ENCODE assay signal across 11 cellular contexts in genomic region chr2:191748050-191748449, GRCh38.
A peak's percentile ranks its signal among the peaks of the same experiment; 100 is the strongest.
DNase-seq lines count a peak whose midpoint lies in the region; ATAC-seq and TF ChIP-seq lines count a peak whose summit lies in the region.
"Had no signal": no experiment of that assay in that cellular context is flagged by ENCODE, and none has a peak within 500 bp of the region (broad histone marks: within the 10 kb centered on the region; RNA-seq: fewer than 3 reads in every experiment).

No MANE protein-coding gene starts in this region.

- no peak for TF ChIP-seq CTCF in GM12865 (IDR thresholded peaks at IDR 0.05; ENCODE audit: insufficient read depth, low read depth, low read length, missing control alignments)
- TF ChIP-seq CTCF in brain microvascular endothelial cell (IDR thresholded peaks at IDR 0.05; ENCODE audit: low read depth, low read length, missing control alignments) = no peak
- TF ChIP-seq CTCF in prostate gland (IDR thresholded peaks at IDR 0.05) = no peak
- TF ChIP-seq CTCF in HFFc6 (IDR thresholded peaks at IDR 0.05) = no peak

- peak; percentile 17 for ATAC-seq in GM19455 (IDR thresholded peaks at IDR 0.05; ENCODE audit: unreplicated experiment)
- ATAC-seq in HG03060 (IDR thresholded peaks at IDR 0.05; ENCODE audit: low read depth, unreplicated experiment) = peak; percentile 23
- ATAC-seq: PC-3 had no signal

- H3K27ac ChIP-seq in brain microvascular endothelial cell = peak overlapping the region; percentile 27
- H3K27ac ChIP-seq in prostate gland = no peak overlapping the region
- H3K27ac ChIP-seq: cardiac muscle cell had no signal

- DNase-seq in GM12865 (ENCODE audit: low read depth) = peak; percentile 31
- DNase-seq in brain microvascular endothelial cell = peak; percentile 64
- no peak for DNase-seq in KBM-7
- DNase-seq in prostate gland (ENCODE audit: low spot score) = no peak
- DNase-seq in HFFc6 = no peak
- no peak for DNase-seq in NCI-H2107 (lab: John Stamatoyannopoulos, UW)
- DNase-seq: CD4-positive, alpha-beta T cell; PC-3 had no signal

- H3K27ac Mint-ChIP-seq in HFFc6 = no peak overlapping the region
- H3K27ac Mint-ChIP-seq: CD4-positive, alpha-beta T cell had no signal

- intact Hi-C loops in prostate gland (cut with DNase I) = no loop called here

- in situ Hi-C loops in brain microvascular endothelial cell (cut with HindIII; ENCODE audit: low pct_ligation_motif_present, low sequenced_read_pairs) (no loop called here), KBM-7 (cut with MboI; ENCODE audit: low pct_unique_long_range_greater_than_20kb, low sequenced_read_pairs) (no loop called here)

- H3K36me3 ChIP-seq in brain microvascular endothelial cell (replicated peaks) (no peaks in the 10 kb centered on the region), prostate gland (no peaks in the 10 kb centered on the region)
- H3K36me3 ChIP-seq: cardiac muscle cell had no signal

- H3K4me3 Mint-ChIP-seq in HFFc6 = no peak overlapping the region
- H3K4me3 Mint-ChIP-seq: CD4-positive, alpha-beta T cell had no signal

- H3K9me3 Mint-ChIP-seq in HFFc6 = no peaks in the 10 kb centered on the region
- H3K9me3 Mint-ChIP-seq: CD4-positive, alpha-beta T cell had no signal

- H3K27me3 Mint-ChIP-seq in HFFc6 (ENCODE audit: insufficient read depth) = peaks cover 3% of the 10 kb centered on the region; the same call in 1 of the 2 replicates

- H3K27me3 ChIP-seq in brain microvascular endothelial cell (replicated peaks) (no peaks in the 10 kb centered on the region), prostate gland (replicated peaks; ENCODE audit: insufficient read depth) (no peaks in the 10 kb centered on the region)
- H3K27me3 ChIP-seq: cardiac muscle cell had no signal

- H3K4me1 ChIP-seq in prostate gland (replicated peaks) = no peaks in the 10 kb centered on the region

- H3K4me3 ChIP-seq in GM12865 (ENCODE audit: low read depth, low read length) = no peak overlapping the region
- no peak overlapping the region for H3K4me3 ChIP-seq in brain microvascular endothelial cell (ENCODE audit: low read depth, low read length)
- no peak overlapping the region for H3K4me3 ChIP-seq in prostate gland
- H3K4me3 ChIP-seq: cardiac muscle cell had no signal

- H3K36me3 Mint-ChIP-seq in HFFc6 (ENCODE audit: low read depth) = no peaks in the 10 kb centered on the region

- 84% methylated on average over 3 of the region's 3 CpGs for WGBS in prostate gland

- H3K4me1 Mint-ChIP-seq in HFFc6 (ENCODE audit: low read depth) = peaks cover 29% of the 10 kb centered on the region

- H3K9me3 ChIP-seq in prostate gland = no peaks in the 10 kb centered on the region

- TF ChIP-seq POLR2A in prostate gland (IDR thresholded peaks at IDR 0.05) = no peak

Comparison
In these comparisons a context has a peak if more than half of its experiments do, and no peak if none do; other contexts are left out.
1. DNase-seq: peak in GM12865 (single experiment) and brain microvascular endothelial cell (single experiment); none in KBM-7 (single experiment), prostate gland (single experiment), HFFc6 (single experiment) and NCI-H2107 (single experiment).